ENCODE assay signal across 10 cellular contexts in the genomic region with DNA sequence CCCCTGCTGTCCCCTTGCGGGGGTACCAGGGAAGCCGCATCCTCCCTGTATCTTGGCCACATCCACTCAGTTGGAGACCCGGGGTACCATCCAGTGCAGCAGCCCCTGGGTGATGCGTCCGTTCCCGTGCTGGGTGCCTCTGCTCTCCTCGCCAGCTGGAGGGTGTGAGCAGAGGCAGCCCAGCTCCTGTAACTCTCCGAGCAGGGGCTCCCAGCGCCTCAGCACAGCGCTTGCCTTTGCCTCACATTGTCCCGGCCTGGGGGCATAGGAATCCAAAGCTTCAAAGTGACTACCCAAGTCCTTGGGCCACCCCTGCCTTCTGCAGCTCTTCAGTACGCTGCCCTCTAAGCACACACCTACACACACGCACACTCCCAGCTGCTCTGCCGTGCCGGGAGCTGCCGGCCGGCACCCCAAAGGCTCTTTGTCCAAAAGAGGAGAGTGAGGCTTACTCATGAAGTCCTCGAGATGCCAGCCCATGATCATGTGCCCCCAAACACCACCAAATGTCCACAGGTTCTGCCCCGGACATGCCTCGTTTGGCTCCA. TPM values are rescaled to one million over a fixed set of nuclear protein-coding genes. Genes with fewer than 3 reads are reported as not detected.
DNase-seq lines count a peak whose midpoint lies in the region; ATAC-seq, FAIRE-seq and TF ChIP-seq lines count a peak whose summit lies in the region.
"Had no signal": no experiment of that assay in that cellular context is flagged by ENCODE, and none has a peak within 500 bp of the region (broad histone marks: within the 10 kb centered on the region; RNA-seq: fewer than 3 reads in every experiment).

No MANE protein-coding gene starts in this region.

- TF ChIP-seq CTCF in H9 (conservative IDR thresholded peaks at IDR 0.05) = no peak
- TF ChIP-seq CTCF in keratinocyte (optimal IDR thresholded peaks at IDR 0.05 in 1 of 3, IDR thresholded peaks at IDR 0.05 in 1 of 3, conservative IDR thresholded peaks at IDR 0.05 in 1 of 3; ENCODE audit: extremely low read depth in 1 of 3, insufficient read depth in 2 of 3, low read length in 3 of 3) = no peak

- CTCF ChIA-PET in naive thymus-derived CD4-positive, alpha-beta T cell (lab: Charles Lee) = no interaction called here

- H2AK5ac ChIP-seq in H9 (ENCODE audit: insufficient read length, low read length) = no peak overlapping the region

- H2AFZ ChIP-seq in H9 (ENCODE audit: low read length) (no peak overlapping the region), keratinocyte (ENCODE audit: control insufficient read depth, low read length) (no peak overlapping the region)

- H2BK20ac ChIP-seq in H9 (ENCODE audit: low read depth, low read length, poor library complexity, severe bottlenecking) = no peak overlapping the region

- FAIRE-seq in keratinocyte (lab: Jason Lieb, UNC) = no peak

- peaks cover 10% of the 10 kb centered on the region for H3K23me2 ChIP-seq in H9 (ENCODE audit: insufficient read length, low read depth, low read length, poor library complexity, severe bottlenecking)

- POLR2A ChIA-PET in naive thymus-derived CD4-positive, alpha-beta T cell (lab: Charles Lee) = no interaction called here

- H3K4me3 ChIP-seq in keratinocyte (ENCODE audit: control insufficient read depth in 2 of 3, extremely low read depth in 1 of 3, insufficient read depth in 2 of 3, low read depth in 1 of 3, low read length in 3 of 3) = no peak overlapping the region
- H3K4me3 ChIP-seq in naive thymus-derived CD4-positive, alpha-beta T cell (ENCODE audit: low read length) = no peak overlapping the region

- no peaks in the 10 kb centered on the region for H3K79me1 ChIP-seq in H9 (ENCODE audit: insufficient read depth, low read depth, low read length, poor library complexity, severe bottlenecking)

- H3K23ac ChIP-seq in H9 (ENCODE audit: insufficient read length, low read depth, low read length) = no peak overlapping the region

- H4K8ac ChIP-seq in H9 (replicated peaks; ENCODE audit: insufficient read length, low read depth, low read length) = no peak overlapping the region

- no peaks in the 10 kb centered on the region for H3K79me2 ChIP-seq in H9 (ENCODE audit: insufficient read depth, low read length)
- no peaks in the 10 kb centered on the region for H3K79me2 ChIP-seq in keratinocyte (ENCODE audit: control insufficient read depth, insufficient read depth, low read length)

- H3K4me3 Mint-ChIP-seq in H9 = peak overlapping the region; percentile 78 to 91
- H3K4me3 Mint-ChIP-seq in stimulated activated memory B cell treated with anti-CD40 and anti-IgM and Interleukin-4, amounts not matched to agents 10 μg/mL and 1 μg/mL and 100 μg/mL, for 72 hours = no peak overlapping the region
- peak overlapping the region in 1 of 10 donors; percentile 45 for H3K4me3 Mint-ChIP-seq in naive thymus-derived CD4-positive, alpha-beta T cell

- no peak overlapping the region for H3T11ph ChIP-seq in H9 (ENCODE audit: low read length)

- intact Hi-C loops in naive thymus-derived CD4-positive, alpha-beta T cell (cut with micrococcal nuclease) = no loop called here

- H3K27me3 ChIP-seq in H9 (ENCODE audit: insufficient read depth, low read length) (no peaks in the 10 kb centered on the region), keratinocyte (ENCODE audit: control insufficient read depth, extremely low read depth, insufficient read depth, low read length) (peaks cover 32% of the 10 kb centered on the region)
- H3K27me3 ChIP-seq in naive thymus-derived CD4-positive, alpha-beta T cell (ENCODE audit: control insufficient read depth in 2 of 2, insufficient read depth in 2 of 2, low read length in 2 of 2) = no peaks in the 10 kb centered on the region

- H4K91ac ChIP-seq in H9 (ENCODE audit: insufficient read length, low read depth, low read length) = no peak overlapping the region

- no peak overlapping the region for H3K56ac ChIP-seq in H9 (ENCODE audit: insufficient read length, low read depth, low read length)

- H3K9me3 Mint-ChIP-seq in H9 = no peaks in the 10 kb centered on the region; a peak in 2 of 5 replicates
- H3K9me3 Mint-ChIP-seq in stimulated activated memory B cell treated with anti-CD40 and anti-IgM and Interleukin-4, amounts not matched to agents 10 μg/mL and 1 μg/mL and 100 μg/mL, for 72 hours = no peaks in the 10 kb centered on the region
- H3K9me3 Mint-ChIP-seq in naive thymus-derived CD4-positive, alpha-beta T cell = no peaks in the 10 kb centered on the region
- H3K9me3 Mint-ChIP-seq: IgD-negative memory B cell had no signal

- no CpG with 5 or more reads among the region's 20 CpGs for WGBS in H9 (ENCODE audit: extremely low coverage, insufficient read length, low lambda C conversion rate)

- peak overlapping the region; percentile 28 for H3K14ac ChIP-seq in H9 (ENCODE audit: insufficient read depth, low read length)

- no peaks in the 10 kb centered on the region for H3K9me1 ChIP-seq in keratinocyte (ENCODE audit: control insufficient read depth, extremely low read depth, insufficient read depth, low read length)

- H3K4me2 ChIP-seq in H9 (ENCODE audit: insufficient read depth, insufficient read length, low read length) (peak overlapping the region; percentile 57), keratinocyte (ENCODE audit: control insufficient read depth, extremely low read depth, insufficient read depth, low read depth, low read length) (peak overlapping the region; percentile 74)

- H4K20me1 ChIP-seq in H9 (ENCODE audit: control insufficient read depth, insufficient read depth, insufficient read length) = no peaks in the 10 kb centered on the region
- H4K20me1 ChIP-seq in keratinocyte (ENCODE audit: control insufficient read depth, extremely low read depth, insufficient read depth, low read length) = no peaks in the 10 kb centered on the region

- no peak overlapping the region for H2BK120ac ChIP-seq in H9 (ENCODE audit: low read depth, low read length, poor library complexity, severe bottlenecking)

- no peaks in the 10 kb centered on the region for H3K36me3 ChIP-seq in keratinocyte (ENCODE audit: control insufficient read depth in 2 of 2, extremely low read depth in 1 of 2, insufficient read depth in 2 of 2, low read length in 2 of 2)
- H3K36me3 ChIP-seq in naive thymus-derived CD4-positive, alpha-beta T cell (ENCODE audit: control insufficient read depth in 2 of 3, insufficient read depth in 3 of 3, low read length in 3 of 3) = no peaks in the 10 kb centered on the region

- H3K27ac Mint-ChIP-seq in H9 = peak overlapping the region in 1 of 3 experiments; percentile 79; a peak in 2 of 7 replicates
- peak overlapping the region; percentile 67 for H3K27ac Mint-ChIP-seq in stimulated activated memory B cell treated with anti-CD40 and anti-IgM and Interleukin-4, amounts not matched to agents 10 μg/mL and 1 μg/mL and 100 μg/mL, for 72 hours
- H3K27ac Mint-ChIP-seq in naive thymus-derived CD4-positive, alpha-beta T cell = no peak overlapping the region

- dilution Hi-C loops in keratinocyte (cut with MboI; ENCODE audit: extremely low pct_ligation_motif_present, low sequenced_read_pairs) = no loop called here

- H3K36me3 Mint-ChIP-seq in H9 (ENCODE audit: insufficient read depth in 1 of 3, low read depth in 3 of 3) = peaks cover 0 to 15% (median 0%) of the 10 kb centered on the region in 3 experiments; a peak in 4 of 7 replicates
- H3K36me3 Mint-ChIP-seq in stimulated activated memory B cell treated with anti-CD40 and anti-IgM and Interleukin-4, amounts not matched to agents 10 μg/mL and 1 μg/mL and 100 μg/mL, for 72 hours = no peaks in the 10 kb centered on the region
- H3K36me3 Mint-ChIP-seq in naive thymus-derived CD4-positive, alpha-beta T cell = peaks cover 0 to 4% (median 0%) of the 10 kb centered on the region in 5 donors

- peak overlapping the region; percentile 31 for H3K18ac ChIP-seq in H9 (ENCODE audit: insufficient read length, low read depth, low read length)

- H3K27ac ChIP-seq in H9 (ENCODE audit: insufficient read length, low read depth, low read length) (no peak overlapping the region), caudate nucleus (ENCODE audit: low read depth, low read length) (peak overlapping the region; percentile 77), keratinocyte (ENCODE audit: control insufficient read depth, insufficient read depth, low read length) (no peak overlapping the region)
- no peak overlapping the region for H3K27ac ChIP-seq in naive thymus-derived CD4-positive, alpha-beta T cell (ENCODE audit: low read depth, low read length)

- no peak overlapping the region for H3K4ac ChIP-seq in H9 (ENCODE audit: low read depth, low read length)

- DNase-seq in H9 = peak; percentile 46
- DNase-seq in caudate nucleus (lab: John Stamatoyannopoulos, UW) = peak in 3 of 61 donors; percentile 36 to 65 (median 46)
- DNase-seq in keratinocyte (ENCODE audit: low read depth, low spot score) = no peak
- DNase-seq in naive thymus-derived CD4-positive, alpha-beta T cell = no peak
- DNase-seq in HT-29 (ENCODE audit: low spot score) = no peak

- H3K9ac ChIP-seq in H9 (ENCODE audit: extremely low read depth, insufficient read length, low read length) = peak overlapping the region; percentile 13
- H3K9ac ChIP-seq in keratinocyte (ENCODE audit: control insufficient read depth, extremely low read depth, insufficient read depth, low read length) = no peak overlapping the region

- peaks cover 11% of the 10 kb centered on the region for H3K27me3 Mint-ChIP-seq in H9 (ENCODE audit: low read depth)
- H3K27me3 Mint-ChIP-seq in stimulated activated memory B cell treated with anti-CD40 and anti-IgM and Interleukin-4, amounts not matched to agents 10 μg/mL and 1 μg/mL and 100 μg/mL, for 72 hours = peaks cover 24% of the 10 kb centered on the region
- peaks cover 34 to 65% (median 44%) of the 10 kb centered on the region in 5 donors for H3K27me3 Mint-ChIP-seq in naive thymus-derived CD4-positive, alpha-beta T cell

- ATAC-seq in stimulated activated memory B cell treated with anti-CD40 and anti-IgM and Interleukin-4, amounts not matched to agents 10 μg/mL and 1 μg/mL and 100 μg/mL, for 72 hours = no peak
- no peak for ATAC-seq in HG02588 (IDR thresholded peaks at IDR 0.05; ENCODE audit: unreplicated experiment)
- ATAC-seq in naive thymus-derived CD4-positive, alpha-beta T cell = no peak
- no peak for ATAC-seq in HG03108 (IDR thresholded peaks at IDR 0.05; ENCODE audit: unreplicated experiment)

- H4K5ac ChIP-seq in H9 (ENCODE audit: insufficient read length, low read depth, low read length) = no peak overlapping the region

- no peak overlapping the region for H2BK5ac ChIP-seq in H9 (ENCODE audit: insufficient read length, low read length)

- H3K4me1 Mint-ChIP-seq in H9 = peaks cover 42 to 44% of the 10 kb centered on the region in 2 experiments
- H3K4me1 Mint-ChIP-seq in stimulated activated memory B cell treated with anti-CD40 and anti-IgM and Interleukin-4, amounts not matched to agents 10 μg/mL and 1 μg/mL and 100 μg/mL, for 72 hours = peaks cover 38% of the 10 kb centered on the region
- H3K4me1 Mint-ChIP-seq in naive thymus-derived CD4-positive, alpha-beta T cell = peaks cover 5 to 15% (median 7%) of the 10 kb centered on the region in 7 donors

- no peaks in the 10 kb centered on the region for H3K9me3 ChIP-seq in H9 (ENCODE audit: control insufficient read depth, low read depth, low read length)
- no peaks in the 10 kb centered on the region for H3K9me3 ChIP-seq in keratinocyte (ENCODE audit: control insufficient read depth, low read depth, low read length)
- H3K9me3 ChIP-seq in naive thymus-derived CD4-positive, alpha-beta T cell (ENCODE audit: control insufficient read depth in 2 of 3, low read length in 3 of 3) = no peaks in the 10 kb centered on the region

- H3K4me1 ChIP-seq in H9 (ENCODE audit: insufficient read depth, low read length) (no peaks in the 10 kb centered on the region; the same call in 1 of the 2 replicates), keratinocyte (ENCODE audit: control insufficient read depth, extremely low read depth, insufficient read depth, low read length) (peaks cover 21% of the 10 kb centered on the region)
- H3K4me1 ChIP-seq in naive thymus-derived CD4-positive, alpha-beta T cell (ENCODE audit: control insufficient read depth in 2 of 2, insufficient read depth in 2 of 2, low read length in 2 of 2) = peaks cover 0 to under 1% of the 10 kb centered on the region in 2 donors

- no peak overlapping the region for H2BK12ac ChIP-seq in H9 (ENCODE audit: insufficient read length, low read depth, low read length)

- H2BK15ac ChIP-seq in H9 (ENCODE audit: low read depth, low read length) = no peak overlapping the region

RNA-seq across cellular contexts. Expression of a gene that starts 0.7 kb away (rescaled TPM):
- total RNA-seq in H9 (2021) = 4.8 and 5.1 TPM in 2 replicates
- 0.10 to 0.19 TPM (median 0.18 TPM) in 3 replicates for polyA plus RNA-seq in keratinocyte
- not detected for polyA plus RNA-seq in keratinocyte (2011; ENCODE audit: low read depth)
- polyA plus RNA-seq in keratinocyte (2011; cell fraction: cytosol; rRNA removed) = 0.09 and 0.12 TPM in 2 replicates
- 0.31 and 0.40 TPM in 2 replicates for polyA plus RNA-seq in keratinocyte (2011; cell fraction: nucleus; rRNA removed)
- 0.29 and 0.30 TPM in 2 replicates for polyA plus RNA-seq in keratinocyte (2012; ENCODE audit: low replicate concordance)
- polyA minus RNA-seq in keratinocyte = 0.06 to 0.23 TPM (median 0.20 TPM) in 3 replicates
- polyA minus RNA-seq in keratinocyte (2011; cell fraction: cytosol; rRNA and poly(A)+ RNA removed) = not detected
- 0.23 and 0.32 TPM in 2 replicates for polyA minus RNA-seq in keratinocyte (2011; cell fraction: nucleus; rRNA and poly(A)+ RNA removed)
- not detected for total RNA-seq in naive thymus-derived CD4-positive, alpha-beta T cell
- not detected for polyA plus RNA-seq in naive thymus-derived CD4-positive, alpha-beta T cell
- total RNA-seq in HT-29 (2014; rRNA removed; shearing (Covaris generic)) = 0.08 and 0.29 TPM in 2 replicates
- total RNA-seq: T-helper 2 cell treated with Interferon-gamma antibody and Interleukin-4, amounts not matched to agents 100 ng/mL and 5 ng/mL, for 36 hours had no signal
